Comparison of ENCODE assay signal across 16 cellular contexts in the genomic region with DNA sequence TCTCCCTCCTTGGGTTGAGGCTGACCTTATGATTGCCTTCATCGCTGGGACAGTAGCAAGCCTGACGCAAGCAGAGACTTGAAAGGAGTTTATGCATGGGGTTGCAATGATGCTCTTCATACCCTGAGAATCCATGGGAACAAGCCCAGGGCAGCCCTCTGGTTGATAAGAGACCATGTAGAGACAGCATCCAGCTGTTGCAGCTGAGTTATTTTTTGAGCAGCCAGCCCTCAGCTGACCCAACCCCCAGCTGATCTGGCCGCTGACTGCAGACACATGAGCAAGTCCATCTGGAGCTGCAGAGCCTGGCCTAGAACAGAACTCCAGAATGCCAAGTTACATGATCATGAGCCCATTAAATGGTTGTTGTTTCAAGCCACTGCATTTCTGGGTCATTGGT.
DNase-seq lines count a peak whose midpoint lies in the region; ATAC-seq and TF ChIP-seq lines count a peak whose summit lies in the region.
"Had no signal": no experiment of that assay in that cellular context is flagged by ENCODE, and none has a peak within 500 bp of the region (broad histone marks: within the 10 kb centered on the region; RNA-seq: fewer than 3 reads in every experiment).

No MANE protein-coding gene starts in this region.

- H2BK12ac ChIP-seq in mesenchymal stem cell (ENCODE audit: low read length in 2 of 2): no peak overlapping the region

- intact Hi-C loops in body of pancreas (cut with DNase I) (no loop called here), left cardiac atrium (cut with DNase I) (no loop called here), thyroid gland (cut with DNase I) (no loop called here)

- no peak overlapping the region for H3K4me2 ChIP-seq in mesenchymal stem cell (ENCODE audit: low read length, poor library complexity, severe bottlenecking)

- H3K9me3 ChIP-seq in body of pancreas (no peaks in the 10 kb centered on the region), mesenchymal stem cell (ENCODE audit: control insufficient read depth, low read length) (no peaks in the 10 kb centered on the region), thyroid gland (no peaks in the 10 kb centered on the region)

- H3K14ac ChIP-seq in mesenchymal stem cell (ENCODE audit: low read length in 2 of 2): no peak overlapping the region

- WGBS in body of pancreas, 2 donors: 84 to 94% methylated on average over 3 of the region's 3 CpGs
- WGBS in mesenchymal stem cell: 67% methylated on average over 3 of the region's 3 CpGs
- 60 to 65% methylated on average over 3 of the region's 3 CpGs for whole genome bisulfite sequencing in thyroid gland, 2 donors

- H2AK5ac ChIP-seq in mesenchymal stem cell (ENCODE audit: low read length, severe bottlenecking): no peak overlapping the region

- H3K18ac ChIP-seq in mesenchymal stem cell (ENCODE audit: low read depth in 1 of 2, low read length in 2 of 2): no peak overlapping the region

- no peak overlapping the region for H2BK120ac ChIP-seq in mesenchymal stem cell (ENCODE audit: low read depth, low read length)

- no peak for TF ChIP-seq CTCF in body of pancreas (IDR thresholded peaks at IDR 0.05)
- no peak for TF ChIP-seq CTCF in thyroid gland (IDR thresholded peaks at IDR 0.05)

- H2BK15ac ChIP-seq in mesenchymal stem cell (ENCODE audit: low read depth, poor library complexity, severe bottlenecking): no peak overlapping the region

- H3K79me1 ChIP-seq in mesenchymal stem cell (replicated peaks; ENCODE audit: low read length, poor library complexity, severe bottlenecking): no peaks in the 10 kb centered on the region

- no peaks in the 10 kb centered on the region for H3K36me3 ChIP-seq in body of pancreas (replicated peaks in 1 of 2; ENCODE audit: insufficient read depth in 1 of 2, low read depth in 2 of 2)
- H3K36me3 ChIP-seq in mesenchymal stem cell (ENCODE audit: control insufficient read depth in 1 of 2, insufficient read depth in 2 of 2, low read depth in 1 of 2, low read length in 2 of 2): no peaks in the 10 kb centered on the region
- H3K36me3 ChIP-seq in thyroid gland: no peaks in the 10 kb centered on the region
- H3K36me3 ChIP-seq: WERI-Rb-1 had no signal

- H3K4me3 ChIP-seq in body of pancreas: no peak overlapping the region
- no peak overlapping the region for H3K4me3 ChIP-seq in mesenchymal stem cell (ENCODE audit: insufficient read depth in 1 of 2, low read depth in 1 of 2, low read length in 2 of 2)
- no peak overlapping the region for H3K4me3 ChIP-seq in thyroid gland (replicated peaks in 1 of 3)

- H4K8ac ChIP-seq in mesenchymal stem cell (ENCODE audit: low read length): no peak overlapping the region

- peak; percentile 62 for ATAC-seq in body of pancreas
- ATAC-seq in left cardiac atrium: peak; percentile 93 to 95
- ATAC-seq: CD8-positive, alpha-beta T cell had no signal

- H2BK5ac ChIP-seq in mesenchymal stem cell (ENCODE audit: low read depth, low read length, poor library complexity, severe bottlenecking): no peak overlapping the region

- no peak overlapping the region for H3K4ac ChIP-seq in mesenchymal stem cell (ENCODE audit: low read depth in 1 of 2, low read length in 2 of 2)

- no peak overlapping the region for H4K91ac ChIP-seq in mesenchymal stem cell (ENCODE audit: low read length)

- no peaks in the 10 kb centered on the region for H3K27me3 ChIP-seq in body of pancreas
- peaks cover 41 to 52% of the 10 kb centered on the region in 2 experiments for H3K27me3 ChIP-seq in mesenchymal stem cell (ENCODE audit: control insufficient read depth in 1 of 2, insufficient read depth in 1 of 2, low read length in 2 of 2)
- no peaks in the 10 kb centered on the region for H3K27me3 ChIP-seq in thyroid gland

- H3K23ac ChIP-seq in mesenchymal stem cell (ENCODE audit: low read length in 2 of 2): no peak overlapping the region

- no peak overlapping the region for H3K9ac ChIP-seq in mesenchymal stem cell (ENCODE audit: low read length)

- TF ChIP-seq POLR2A in body of pancreas (IDR thresholded peaks at IDR 0.05) (no peak), thyroid gland (IDR thresholded peaks at IDR 0.05) (no peak)

- no peak overlapping the region for H2AFZ ChIP-seq in mesenchymal stem cell (ENCODE audit: low read depth, low read length)

- DNase-seq in body of pancreas (peak; percentile 18 to 50 (median 35)), left cardiac atrium (peak; percentile 76), mesenchymal stem cell (peak; percentile 46), thyroid gland (peak; percentile 42 to 64), NCI-H2029 treated with DMSO at 0.1 percent for 48 hours (lab: John Stamatoyannopoulos, UW) (no peak), GF-D8 (lab: John Stamatoyannopoulos, UW) (no peak), NCI-H82 treated with DMSO at 0.1 percent for 48 hours (lab: John Stamatoyannopoulos, UW; ENCODE audit: unreplicated experiment) (no peak), medulla oblongata (ENCODE audit: extremely low spot score) (no peak)
- DNase-seq: activated CD4-positive, alpha-beta memory T cell treated with anti-CD3 and anti-CD28 coated beads for 36 hours; activated naive CD4-positive, alpha-beta T cell treated with anti-CD3 and anti-CD28 coated beads for 36 hours; CD8-positive, alpha-beta T cell; DMS53; endodermal cell; NCI-H1417; SHP77 treated with DMSO at 0.1 percent for 48 hours; WERI-Rb-1 had no signal

- H3K27ac ChIP-seq in body of pancreas (no peak overlapping the region), mesenchymal stem cell (ENCODE audit: low read length, poor library complexity, severe bottlenecking) (no peak overlapping the region), thyroid gland (no peak overlapping the region)
- H3K27ac ChIP-seq: WERI-Rb-1 had no signal

- H3K4me1 ChIP-seq in body of pancreas (no peaks in the 10 kb centered on the region), mesenchymal stem cell (ENCODE audit: control insufficient read depth, insufficient read depth, low read depth, low read length) (no peaks in the 10 kb centered on the region), thyroid gland (peaks cover 0 to 9% of the 10 kb centered on the region in 2 donors)

Comparison
In these comparisons a context has a peak if more than half of its experiments do, and no peak if none do; other contexts are left out.
1. DNase-seq: peak in body of pancreas (4 of 4), left cardiac atrium (single experiment), mesenchymal stem cell (single experiment) and thyroid gland (2 of 2); none in NCI-H2029 treated with DMSO at 0.1 percent for 48 hours (single experiment), GF-D8 (single experiment), NCI-H82 treated with DMSO at 0.1 percent for 48 hours (single experiment) and medulla oblongata (single experiment).